Comparison of ENCODE assay signal across 9 cellular contexts in genomic region chr1:145214275-145214860, GRCh38. TPM values are rescaled to one million over a fixed set of nuclear protein-coding genes. Genes with fewer than 3 reads are reported as not detected.
A peak's percentile ranks its signal among the peaks of the same experiment; 100 is the strongest.
DNase-seq lines count a peak whose midpoint lies in the region; ATAC-seq and TF ChIP-seq lines count a peak whose summit lies in the region.
"Not testable (repeated sequence)": the region's sequence is repeated elsewhere in the genome, so short reads cannot be mapped to it uniquely, and the experiment has no call there.
"Had no signal": no experiment of that assay in that cellular context is flagged by ENCODE, and none has a peak within 500 bp of the region (broad histone marks: within the 10 kb centered on the region; RNA-seq: fewer than 3 reads in every experiment).

No MANE protein-coding gene starts in this region.

- peak overlapping the region; percentile 52 for H3K4me3 Mint-ChIP-seq in activated CD4-positive, alpha-beta T cell treated with anti-CD3 and anti-CD28 coated beads for 36 hours
- peak overlapping the region; percentile 63 for H3K4me3 Mint-ChIP-seq in activated naive CD8-positive, alpha-beta T cell treated with anti-CD3 and anti-CD28 coated beads, Interleukin-2, amount 10 ng/mL, durations not matched to agents 7 days and 5 days
- H3K4me3 Mint-ChIP-seq in endodermal cell: peak overlapping the region; percentile 42
- peak overlapping the region; percentile 57 to 81 (median 72) for H3K4me3 Mint-ChIP-seq in immature natural killer cell

- H3K4me3 ChIP-seq in GM06990 (replicated peaks; ENCODE audit: low read depth, low read length) (peak overlapping the region; percentile 51), NT2/D1 (ENCODE audit: insufficient read length, low read depth) (peak overlapping the region; percentile 15), endodermal cell (ENCODE audit: low read length) (peak overlapping the region; percentile 60), osteoblast (ENCODE audit: insufficient read depth, low read length) (peak overlapping the region; percentile 55), thoracic aorta (peak overlapping the region; percentile 67)

- not testable (repeated sequence) for H3K27ac Mint-ChIP-seq in activated CD4-positive, alpha-beta T cell treated with anti-CD3 and anti-CD28 coated beads for 36 hours; activated naive CD8-positive, alpha-beta T cell treated with anti-CD3 and anti-CD28 coated beads, Interleukin-2, amount 10 ng/mL, durations not matched to agents 7 days and 5 days; endodermal cell
- peak overlapping the region in 5 of 6 donors; percentile 37 to 84 (median 75) for H3K27ac Mint-ChIP-seq in immature natural killer cell

- intact Hi-C loops in activated CD4-positive, alpha-beta T cell treated with anti-CD3 and anti-CD28 coated beads for 36 hours (cut with DNase I, micrococcal nuclease): not testable (repeated sequence)

- not testable (repeated sequence) for H3K36me3 Mint-ChIP-seq in activated CD4-positive, alpha-beta T cell treated with anti-CD3 and anti-CD28 coated beads for 36 hours (ENCODE audit: low read depth); activated naive CD8-positive, alpha-beta T cell treated with anti-CD3 and anti-CD28 coated beads, Interleukin-2, amount 10 ng/mL, durations not matched to agents 7 days and 5 days; endodermal cell (ENCODE audit: low read depth); immature natural killer cell

- not testable (repeated sequence) for H3K9ac ChIP-seq in NT2/D1 (ENCODE audit: insufficient read length, low read depth)
- H3K9ac ChIP-seq in endodermal cell (ENCODE audit: extremely low read depth, low read length, poor library complexity, severe bottlenecking): peak overlapping the region; percentile 25

- H3K4me1 Mint-ChIP-seq in activated CD4-positive, alpha-beta T cell treated with anti-CD3 and anti-CD28 coated beads for 36 hours; activated naive CD8-positive, alpha-beta T cell treated with anti-CD3 and anti-CD28 coated beads, Interleukin-2, amount 10 ng/mL, durations not matched to agents 7 days and 5 days; endodermal cell; immature natural killer cell: not testable (repeated sequence)

- not testable (repeated sequence) for H4K20me1 ChIP-seq in osteoblast (ENCODE audit: insufficient read depth, low read length)

- H3K9me3 ChIP-seq in NT2/D1 (ENCODE audit: insufficient read depth, low read length); endodermal cell (ENCODE audit: control insufficient read depth, low read length); osteoblast (ENCODE audit: low read depth, low read length); thoracic aorta: not testable (repeated sequence)

- peak overlapping the region; percentile 60 for H3K4me2 ChIP-seq in osteoblast (ENCODE audit: insufficient read depth, low read length)

- TF ChIP-seq CTCF in GM06990 (IDR thresholded peaks at IDR 0.05; ENCODE audit: insufficient read depth, low read length, poor library complexity, severe bottlenecking); endodermal cell (conservative IDR thresholded peaks at IDR 0.05); osteoblast (IDR thresholded peaks at IDR 0.05; ENCODE audit: extremely low read depth, low read depth, low read length); thoracic aorta (IDR thresholded peaks at IDR 0.05): not testable (repeated sequence)

- not testable (repeated sequence) for H3K4me1 ChIP-seq in NT2/D1 (ENCODE audit: insufficient read depth, insufficient read length); endodermal cell (ENCODE audit: control insufficient read depth, insufficient read depth, low read length); osteoblast (ENCODE audit: insufficient read depth, low read length); thoracic aorta (ENCODE audit: control insufficient read depth in 1 of 2, low read depth in 2 of 2)

- H3K36me3 ChIP-seq in GM06990 (ENCODE audit: control insufficient read depth, insufficient read depth, low read length); NT2/D1 (ENCODE audit: insufficient read depth, insufficient read length, low read length); endodermal cell (ENCODE audit: control insufficient read depth, insufficient read depth, low read length); osteoblast (ENCODE audit: insufficient read depth, low read length); thoracic aorta: not testable (repeated sequence)

- H3K9me3 Mint-ChIP-seq in activated CD4-positive, alpha-beta T cell treated with anti-CD3 and anti-CD28 coated beads for 36 hours (ENCODE audit: low read depth); activated naive CD8-positive, alpha-beta T cell treated with anti-CD3 and anti-CD28 coated beads, Interleukin-2, amount 10 ng/mL, durations not matched to agents 7 days and 5 days; endodermal cell; immature natural killer cell: not testable (repeated sequence)

- CTCF ChIA-PET in activated CD4-positive, alpha-beta T cell treated with anti-CD3 and anti-CD28 coated beads for 36 hours (lab: Charles Lee): not testable (repeated sequence)

- not testable (repeated sequence) for H3K27ac ChIP-seq in endodermal cell (ENCODE audit: low read depth, low read length); osteoblast (ENCODE audit: low read depth, low read length)
- H3K27ac ChIP-seq in thoracic aorta: peak overlapping the region in 1 of 2 donors; percentile 30

- DNase-seq in GM06990 (ENCODE audit: extremely low read depth, insufficient read length); NT2/D1 (ENCODE audit: low read depth, low spot score); activated naive CD8-positive, alpha-beta T cell treated with anti-CD3 and anti-CD28 coated beads, Interleukin-2, amount 10 ng/mL, durations not matched to agents 7 days and 5 days; endodermal cell; osteoblast (ENCODE audit: insufficient read length, low spot score, missing footprints); thoracic aorta (ENCODE audit: low spot score): not testable (repeated sequence)
- peak; percentile 44 for DNase-seq in activated CD4-positive, alpha-beta T cell treated with anti-CD3 and anti-CD28 coated beads for 36 hours
- DNase-seq in immature natural killer cell: peak; percentile 57 to 69 (median 68)

- no CpG with 5 or more reads among the region's 16 CpGs for WGBS in endodermal cell (ENCODE audit: insufficient coverage in 1 of 2, insufficient read length in 1 of 2), 2 experiments

- not testable (repeated sequence) for ATAC-seq in activated CD4-positive, alpha-beta T cell treated with anti-CD3 and anti-CD28 coated beads for 36 hours; activated naive CD8-positive, alpha-beta T cell treated with anti-CD3 and anti-CD28 coated beads, Interleukin-2, amount 10 ng/mL, durations not matched to agents 7 days and 5 days (ENCODE audit: low read depth); thoracic aorta (ENCODE audit: insufficient number of reproducible peaks, low FRiP score, low read depth)

- not testable (repeated sequence) for H3K27me3 Mint-ChIP-seq in activated CD4-positive, alpha-beta T cell treated with anti-CD3 and anti-CD28 coated beads for 36 hours; activated naive CD8-positive, alpha-beta T cell treated with anti-CD3 and anti-CD28 coated beads, Interleukin-2, amount 10 ng/mL, durations not matched to agents 7 days and 5 days; endodermal cell (ENCODE audit: insufficient read depth); immature natural killer cell (ENCODE audit: low read depth in 3 of 3)

- H2AFZ ChIP-seq in osteoblast (ENCODE audit: low read length): not testable (repeated sequence)

- H3K27me3 ChIP-seq in GM06990 (replicated peaks; ENCODE audit: control insufficient read depth, insufficient read depth, low read length); NT2/D1 (ENCODE audit: insufficient read depth, insufficient read length); endodermal cell (ENCODE audit: control insufficient read depth, insufficient read depth, low read length, poor library complexity, severe bottlenecking); osteoblast (ENCODE audit: insufficient read depth, low read length); thoracic aorta (replicated peaks; ENCODE audit: insufficient read depth): not testable (repeated sequence)

- not testable (repeated sequence) for H3K79me2 ChIP-seq in osteoblast (ENCODE audit: insufficient read depth, low read length)

- POLR2A ChIA-PET in activated CD4-positive, alpha-beta T cell treated with anti-CD3 and anti-CD28 coated beads for 36 hours (lab: Charles Lee); activated naive CD8-positive, alpha-beta T cell treated with anti-CD3 and anti-CD28 coated beads, Interleukin-2, amount 10 ng/mL, durations not matched to agents 7 days and 5 days (lab: Charles Lee): not testable (repeated sequence)

RNA-seq across cellular contexts. Expression of gene PPIAL4D, which starts 27.6 kb away (rescaled TPM):
- total RNA-seq in activated CD4-positive, alpha-beta T cell treated with anti-CD3 and anti-CD28 coated beads for 36 hours: not detected
- total RNA-seq in activated naive CD8-positive, alpha-beta T cell treated with anti-CD3 and anti-CD28 coated beads, Interleukin-2, amount 10 ng/mL, durations not matched to agents 7 days and 5 days: under 1 TPM in 1 of 2 experiments, not detected in 1; 0.74 TPM
- not detected for total RNA-seq in endodermal cell
- not detected for polyA plus RNA-seq in endodermal cell (2013, experiment 1 of 2)
- not detected for polyA plus RNA-seq in endodermal cell (2013, experiment 2 of 2)
- not detected for polyA plus RNA-seq in immature natural killer cell
- total RNA-seq in osteoblast: not detected in 2 replicates
- not detected for total RNA-seq in thoracic aorta
- total RNA-seq: omental fat pad had no signal

Comparison
In these comparisons a context has a peak if more than half of its experiments do, and no peak if none do; other contexts are left out.
1. H3K4me3 ChIP-seq: peak in every context shown above with its lines; median percentile 67 in thoracic aorta; 60 in endodermal cell; 55 in osteoblast; 51 in GM06990; 15 in NT2/D1.